Comparison of ENCODE assay signal across 1 cellular context in genomic region chr18:79047556-79048244, GRCh38.
TF ChIP-seq lines count a peak whose summit lies in the region.

No MANE protein-coding gene starts in this region.

TF ChIP-seq in HepG2, 621 proteins besides CTCF, POLR2A, EP300 and RAD21:
- peak; percentile 58; the same call in 1 of the 2 replicates for TF ChIP-seq USF2 (IDR thresholded peaks at IDR 0.05; ENCODE audit: low read depth, low read length)
- TF ChIP-seq USF2 (CRISPR knock-in tag; IDR thresholded peaks at IDR 0.05; ENCODE audit: borderline replicate concordance) = no peak
- TF ChIP-seq DRAP1 (CRISPR knock-in tag; IDR thresholded peaks at IDR 0.05) = no peak
- no peak for TF ChIP-seq EZH2 (conservative IDR thresholded peaks at IDR 0.05; ENCODE audit: low read depth, low read length)
- TF ChIP-seq FOSL2 (CRISPR knock-in tag; IDR thresholded peaks at IDR 0.05) = 0 out of 2 replicates have a peak, but pooled peaks have one; percentile 12
- TF ChIP-seq SMAD3 (CRISPR knock-in tag; IDR thresholded peaks at IDR 0.05) = no peak
- 0 out of 2 replicates have a peak, but pooled peaks have one; percentile 34 for TF ChIP-seq CREB1 (IDR thresholded peaks at IDR 0.05)
- TF ChIP-seq CREB1 (CRISPR knock-in tag; IDR thresholded peaks at IDR 0.05) = no peak
- peak; percentile 57; the same call in 1 of the 2 replicates for TF ChIP-seq RAD51 (IDR thresholded peaks at IDR 0.05; ENCODE audit: borderline replicate concordance)
- TF ChIP-seq ZNF34 (CRISPR knock-in tag; IDR thresholded peaks at IDR 0.05; ENCODE audit: borderline replicate concordance) = no peak
- TF ChIP-seq REL (CRISPR knock-in tag; conservative IDR thresholded peaks at IDR 0.05) = no peak
